10 cellular contexts compared by ENCODE assay signal in genomic region chr3:102415553-102415952, GRCh38. TPM values are rescaled to one million over a fixed set of nuclear protein-coding genes. Genes with fewer than 3 reads are reported as not detected.
DNase-seq lines count a peak whose midpoint lies in the region; ATAC-seq, FAIRE-seq and TF ChIP-seq lines count a peak whose summit lies in the region.
"Had no signal": no experiment of that assay in that cellular context is flagged by ENCODE, and none has a peak within 500 bp of the region (broad histone marks: within the 10 kb centered on the region; RNA-seq: fewer than 3 reads in every experiment).

No MANE protein-coding gene starts in this region.

- H3K27me3 Mint-ChIP-seq in activated naive CD4-positive, alpha-beta T cell treated with anti-CD3 and anti-CD28 coated beads, Interleukin-2, amount 10 ng/mL, durations not matched to agents 7 days and 5 days, result no peaks in the 10 kb centered on the region

- no peak for DNase-seq in activated naive CD4-positive, alpha-beta T cell treated with anti-CD3 and anti-CD28 coated beads, Interleukin-2, amount 10 ng/mL, durations not matched to agents 7 days and 5 days
- DNase-seq in activated naive CD4-positive, alpha-beta T cell treated with Interleukin-2 at 50 U/mL for 16 hours, result no peak
- DNase-seq in GM12878 (ENCODE audit: low read depth, low spot score) (no peak), amygdala (lab: John Stamatoyannopoulos, UW) (no peak)
- DNase-seq in activated CD4-positive, CD25-positive, alpha-beta regulatory T cell treated with anti-CD3 and anti-CD28 coated beads, Interleukin-2, amount 50 U/mL, for 72 hours, result no peak
- DNase-seq in activated CD8-positive, alpha-beta memory T cell treated with anti-CD3 and anti-CD28 coated beads, Interleukin-2, amount 50 U/mL, for 48 hours, result no peak
- DNase-seq: activated CD8-positive, alpha-beta memory T cell treated with anti-CD3 and anti-CD28 coated beads for 24 hours; NCI-H1092 treated with DMSO at 0.1 percent for 48 hours had no signal

- H3K36me3 Mint-ChIP-seq in activated naive CD4-positive, alpha-beta T cell treated with anti-CD3 and anti-CD28 coated beads, Interleukin-2, amount 10 ng/mL, durations not matched to agents 7 days and 5 days, result no peaks in the 10 kb centered on the region

- RAD21 ChIA-PET in GM12878 (lab: Charles Lee; ENCODE audit: unreplicated experiment), result interaction anchor here (0.8 to 1.2 kb wide), 2 partner anchors 55 to 121 kb away, joined by 3 read pairs; no protein-coding TSS in a partner anchor

- no peak overlapping the region for H3K4me3 ChIP-seq in GM12878
- peak overlapping the region; percentile 52 to 57 for H3K4me3 ChIP-seq in stomach smooth muscle (ENCODE audit: low read length in 2 of 2)

- no peaks in the 10 kb centered on the region for H3K36me3 ChIP-seq in GM12878 (ENCODE audit: control insufficient read depth in 2 of 2, insufficient read depth in 2 of 2, low read length in 1 of 2)
- H3K36me3 ChIP-seq in stomach smooth muscle (ENCODE audit: control insufficient read depth in 2 of 2, insufficient read depth in 2 of 2, low read length in 2 of 2), result no peaks in the 10 kb centered on the region

- H3K4me2 ChIP-seq in GM12878 (ENCODE audit: control insufficient read depth, insufficient read depth), result peak overlapping the region; percentile 51

- BruUV-seq in GM12878 (replicated peaks; lab: Mats Ljungman, UMichigan), result no TSS peak

- no peak for FAIRE-seq in GM12878 (lab: Jason Lieb, UNC)

- H3K9me3 Mint-ChIP-seq in activated naive CD4-positive, alpha-beta T cell treated with anti-CD3 and anti-CD28 coated beads, Interleukin-2, amount 10 ng/mL, durations not matched to agents 7 days and 5 days, result no peaks in the 10 kb centered on the region

- no peak overlapping the region for H3K27ac Mint-ChIP-seq in activated naive CD4-positive, alpha-beta T cell treated with anti-CD3 and anti-CD28 coated beads, Interleukin-2, amount 10 ng/mL, durations not matched to agents 7 days and 5 days

- peak; percentile 54 for ATAC-seq in HG03378 (IDR thresholded peaks at IDR 0.05; ENCODE audit: unreplicated experiment)
- no peak for ATAC-seq in GM12878

- no peak for TF ChIP-seq RAD21 in GM12878 (IDR thresholded peaks at IDR 0.05; ENCODE audit: insufficient read depth, low read depth, low read length)

- no peaks in the 10 kb centered on the region for H3K79me2 ChIP-seq in GM12878 (ENCODE audit: control insufficient read depth, insufficient read depth, low read length)

- peaks cover 12% of the 10 kb centered on the region for H3K4me1 Mint-ChIP-seq in activated naive CD4-positive, alpha-beta T cell treated with anti-CD3 and anti-CD28 coated beads, Interleukin-2, amount 10 ng/mL, durations not matched to agents 7 days and 5 days

- no peak for TF ChIP-seq POLR2A in GM12878 (IDR thresholded peaks at IDR 0.05; ENCODE audit: low read depth, low read length)

- TF ChIP-seq EP300 in GM12878 (IDR thresholded peaks at IDR 0.05; ENCODE audit: borderline replicate concordance in 1 of 2, control insufficient read depth in 1 of 2, low read depth in 2 of 2, low read length in 2 of 2), result no peak

- H3K4me1 ChIP-seq in GM12878 (ENCODE audit: control insufficient read depth, insufficient read depth, low read length) (no peaks in the 10 kb centered on the region), stomach smooth muscle (ENCODE audit: control insufficient read depth, insufficient read depth, low read length) (no peaks in the 10 kb centered on the region)

- CTCF ChIA-PET in activated naive CD4-positive, alpha-beta T cell treated with anti-CD3 and anti-CD28 coated beads, Interleukin-2, amount 10 ng/mL, durations not matched to agents 7 days and 5 days (lab: Charles Lee), result no interaction called here
- CTCF ChIA-PET in GM12878 (lab: Yijun Ruan, JAX), result interaction anchor here (0.9 to 1.7 kb wide), 2 partner anchors 186 to 607 kb away, joined by 4 read pairs; no protein-coding TSS in a partner anchor

- peak overlapping the region; percentile 19 for H3K4me3 Mint-ChIP-seq in activated naive CD4-positive, alpha-beta T cell treated with anti-CD3 and anti-CD28 coated beads, Interleukin-2, amount 10 ng/mL, durations not matched to agents 7 days and 5 days

- intact Hi-C loops in GM12878 (cut with micrococcal nuclease; ENCODE audit: unreplicated experiment), result no loop called here

- TF ChIP-seq CTCF in GM12878 (IDR thresholded peaks at IDR 0.05 in 2 of 3, conservative IDR thresholded peaks at IDR 0.05 in 1 of 3; ENCODE audit: control insufficient read depth in 2 of 3, extremely low read depth in 1 of 3, insufficient read depth in 1 of 3, low read depth in 3 of 3, low read length in 3 of 3), result no peak

- POLR2A ChIA-PET in GM12878 (lab: Charles Lee), result no interaction called here

- in situ Hi-C loops in GM12878 (cut with MboI), result no loop called here

- H3K27ac ChIP-seq in GM12878 (ENCODE audit: control insufficient read depth, insufficient read depth), result no peak overlapping the region
- H3K27ac ChIP-seq in stomach smooth muscle (ENCODE audit: low read length), result no peak overlapping the region

- H3K27me3 ChIP-seq in GM12878 (replicated peaks in 1 of 2; ENCODE audit: control insufficient read depth in 2 of 2, insufficient read depth in 2 of 2, low read length in 1 of 2), result no peaks in the 10 kb centered on the region
- H3K27me3 ChIP-seq in stomach smooth muscle (ENCODE audit: control insufficient read depth in 1 of 2, insufficient read depth in 2 of 2, low read length in 2 of 2), result no peaks in the 10 kb centered on the region

- H3K9ac ChIP-seq in GM12878 (ENCODE audit: control insufficient read depth, insufficient read depth, low read length) (no peak overlapping the region), stomach smooth muscle (ENCODE audit: low read length in 2 of 2) (peak overlapping the region; percentile 21 to 57)

- SMC1A ChIA-PET in GM12878 (lab: Charles Lee; ENCODE audit: uncharacterized antibody, unreplicated experiment), result interaction anchor here (0.6 to 1.8 kb wide), 4 partner anchors 9 to 1493 kb away, joined by 3 to 7 read pairs (median 3); no protein-coding TSS in a partner anchor

- H3K9me3 ChIP-seq in GM12878 (replicated peaks; ENCODE audit: control insufficient read depth, insufficient read depth, low read length) (no peaks in the 10 kb centered on the region), stomach smooth muscle (ENCODE audit: control insufficient read depth in 2 of 2, low read length in 2 of 2) (no peaks in the 10 kb centered on the region)

- 29% methylated on average over 2 of the region's 2 CpGs for WGBS in GM12878 (ENCODE audit: insufficient coverage, insufficient replicate concordance, low lambda C conversion rate, missing lambda C conversion rate)

- H2AFZ ChIP-seq in GM12878 (ENCODE audit: control insufficient read depth, low read depth, low read length), result peak overlapping the region; percentile 54

- no peaks in the 10 kb centered on the region for H4K20me1 ChIP-seq in GM12878 (ENCODE audit: control insufficient read depth, insufficient read depth)

TF ChIP-seq in GM12878, 131 proteins besides CTCF, POLR2A, EP300 and RAD21 (continues in another document):
- no peak for TF ChIP-seq NR2C1 (IDR thresholded peaks at IDR 0.05)
- TF ChIP-seq RAD51 (IDR thresholded peaks at IDR 0.05), result no peak
- TF ChIP-seq RELB (IDR thresholded peaks at IDR 0.05; ENCODE audit: low read depth), result no peak
- TF ChIP-seq MTA2 (IDR thresholded peaks at IDR 0.05; ENCODE audit: low read depth), result no peak
- no peak for TF ChIP-seq TCF3 (IDR thresholded peaks at IDR 0.05; ENCODE audit: borderline replicate concordance, insufficient read depth, low read depth, low read length)
- TF ChIP-seq STAT3 (IDR thresholded peaks at IDR 0.05; ENCODE audit: low read depth, low read length), result no peak
- TF ChIP-seq RBBP5 (conservative IDR thresholded peaks at IDR 0.05), result no peak
- TF ChIP-seq EGR1 (IDR thresholded peaks at IDR 0.05; ENCODE audit: borderline replicate concordance in 1 of 2, low read depth in 2 of 2, low read length in 2 of 2), result no peak
- TF ChIP-seq ATF7 (IDR thresholded peaks at IDR 0.05; ENCODE audit: low read depth), result no peak
- TF ChIP-seq MYC (IDR thresholded peaks at IDR 0.05; ENCODE audit: insufficient read depth, insufficient read length, insufficient replicate concordance, low read length, severe bottlenecking), result no peak
- no peak for TF ChIP-seq STAT1 (conservative IDR thresholded peaks at IDR 0.05)

RNA-seq across cellular contexts. Expression of gene ZPLD1, which starts 19.3 kb away (rescaled TPM):
- total RNA-seq in GM12878 (2013; cell fraction: nucleolus; rRNA removed), result 0.23 and 0.69 TPM in 2 replicates
- total RNA-seq in GM12878 (2014; rRNA removed) (not detected in 2 replicates), GM12878 (2014; rRNA removed; fragmentation: Illumina TruSeq; extraction: Trizol) (not detected in 2 replicates), GM12878 (2021) (not detected in 2 replicates)
- polyA plus RNA-seq in GM12878 (2011; ENCODE audit: low read depth), result not detected
- polyA plus RNA-seq in GM12878 (2011; rRNA removed) (0.06 TPM in 1 of 2 replicates, not detected in the other), GM12878 (2014; fragmentation: Illumina TruSeq; extraction: Trizol) (not detected in 2 replicates), GM12878 (2014; fragmentation: Nextera tagmentation; extraction: Ambion mirVana) (not detected), GM12878 (2014; rRNA removed) (0.03 TPM in 1 of 2 replicates, not detected in the other), GM12878 (2016; fragmentation: Nextera tagmentation; extraction: Ambion mirVana) (not detected)
- 0.03 TPM in 1 of 2 replicates, not detected in the other for polyA plus RNA-seq in GM12878 (2011; cell fraction: cytosol; rRNA removed)
- not detected in 2 replicates for polyA plus RNA-seq in GM12878 (2011; cell fraction: nucleus; rRNA removed)
- 0.04 TPM in 1 of 2 replicates, not detected in the other for polyA plus RNA-seq in GM12878 (2012)
- not detected in 2 replicates for polyA minus RNA-seq in GM12878 (2011; rRNA and poly(A)+ RNA removed)
- polyA minus RNA-seq in GM12878 (2011; cell fraction: cytosol; rRNA and poly(A)+ RNA removed), result not detected in 2 replicates
- not detected in 2 replicates for polyA minus RNA-seq in GM12878 (2011; cell fraction: nucleus; rRNA and poly(A)+ RNA removed)
